12 cellular contexts compared by ENCODE assay signal in the genomic region with DNA sequence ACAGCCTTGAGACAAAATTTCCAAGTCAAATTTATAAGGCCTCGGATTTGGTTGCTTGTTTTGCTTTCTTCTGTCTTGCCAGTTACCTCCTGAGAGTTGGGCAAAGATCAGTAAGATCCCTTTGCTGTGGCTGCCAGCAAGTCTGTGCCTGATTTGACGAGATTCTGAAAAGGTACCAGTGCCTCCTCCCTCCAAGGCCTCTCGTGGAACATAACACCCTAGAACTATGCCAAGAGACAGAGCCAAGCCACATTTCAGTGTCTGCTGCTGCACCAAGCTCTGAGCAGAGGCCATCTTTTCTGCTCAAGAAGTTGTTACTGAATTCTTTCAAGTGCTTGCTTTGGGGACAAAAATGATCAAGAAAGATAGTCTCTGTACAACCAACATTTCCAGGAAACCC.
DNase-seq lines count a peak whose midpoint lies in the region; ATAC-seq lines count a peak whose summit lies in the region.
"Had no signal": no experiment of that assay in that cellular context is flagged by ENCODE, and none has a peak within 500 bp of the region (broad histone marks: within the 10 kb centered on the region; RNA-seq: fewer than 3 reads in every experiment).

No MANE protein-coding gene starts in this region.

- H3K79me2 ChIP-seq in GM23248 (ENCODE audit: insufficient read depth) = no peaks in the 10 kb centered on the region

- DNase-seq in GM23248 = no peak
- peak; percentile 42 for DNase-seq in adipocyte (ENCODE audit: low read depth)
- peak in 1 of 3 donors; percentile 33 for DNase-seq in right cardiac atrium
- DNase-seq in T-helper 2 cell treated with Interferon-gamma antibody and Interleukin-4, amounts not matched to agents 5 μg/mL and 100 μg/mL, for 36 hours (ENCODE audit: low spot score) = no peak
- no peak for DNase-seq in DMS79 (lab: John Stamatoyannopoulos, UW)

- peaks cover 7% of the 10 kb centered on the region for H3K4me1 ChIP-seq in GM23248 (ENCODE audit: insufficient read depth)
- peaks cover 29% of the 10 kb centered on the region for H3K4me1 ChIP-seq in adipocyte (ENCODE audit: control insufficient read depth, insufficient read depth, low read length)
- H3K4me1 ChIP-seq in right cardiac atrium (ENCODE audit: control insufficient read depth, insufficient read depth, low read length) = peaks cover 3% of the 10 kb centered on the region
- H3K4me1 ChIP-seq in rectal smooth muscle tissue (ENCODE audit: control insufficient read depth, insufficient read depth, low read length) = peaks cover 9% of the 10 kb centered on the region

- H3K9ac ChIP-seq in GM23248 (peak overlapping the region; percentile 59; the same call in 1 of the 2 replicates), adipocyte (ENCODE audit: low read length) (peak overlapping the region; percentile 34), rectal smooth muscle tissue (ENCODE audit: low read length) (no peak overlapping the region)

- no peaks in the 10 kb centered on the region for H4K20me1 ChIP-seq in GM23248 (ENCODE audit: insufficient read depth)

- no peak overlapping the region for H3K27ac Mint-ChIP-seq in T-helper 2 cell treated with Interferon-gamma antibody and Interleukin-4, amounts not matched to agents 5 μg/mL and 100 μg/mL, for 36 hours
- H3K27ac Mint-ChIP-seq: activated T-cell treated with anti-CD3 and anti-CD28 coated beads, Interleukin-2, amount 50 U/mL, for 72 hours; memory B cell; stimulated activated naive CD8-positive, alpha-beta T cell treated with anti-CD3 and anti-CD28 coated beads, Interleukin-15, Interleukin-2, amounts not matched to agents 100 ng/mL and 50 ng/mL, for 24 hours had no signal

- intact Hi-C loops in right cardiac atrium (cut with DNase I) = loop anchor here (2.0 to 10.0 kb wide), 3 partner anchors 233 to 237 kb away; no protein-coding TSS in a partner anchor

- H3K4me3 Mint-ChIP-seq in T-helper 2 cell treated with Interferon-gamma antibody and Interleukin-4, amounts not matched to agents 5 μg/mL and 100 μg/mL, for 36 hours = no peak overlapping the region
- H3K4me3 Mint-ChIP-seq: activated T-cell treated with anti-CD3 and anti-CD28 coated beads, Interleukin-2, amount 50 U/mL, for 72 hours; memory B cell; stimulated activated naive CD8-positive, alpha-beta T cell treated with anti-CD3 and anti-CD28 coated beads, Interleukin-15, Interleukin-2, amounts not matched to agents 100 ng/mL and 50 ng/mL, for 24 hours had no signal

- H3K36me3 Mint-ChIP-seq in T-helper 2 cell treated with Interferon-gamma antibody and Interleukin-4, amounts not matched to agents 5 μg/mL and 100 μg/mL, for 36 hours (ENCODE audit: low read depth) = no peaks in the 10 kb centered on the region

- H3K27me3 ChIP-seq in GM23248 (replicated peaks; ENCODE audit: insufficient read depth) (no peaks in the 10 kb centered on the region), adipocyte (replicated peaks; ENCODE audit: control insufficient read depth, insufficient read depth, low read length) (no peaks in the 10 kb centered on the region), right cardiac atrium (ENCODE audit: control insufficient read depth, insufficient read depth) (no peaks in the 10 kb centered on the region), rectal smooth muscle tissue (ENCODE audit: control insufficient read depth, insufficient read depth, low read length) (no peaks in the 10 kb centered on the region)

- in situ Hi-C loops in GM23248 (cut with MboI) = loop anchor here (10.0 kb wide), 1 partner anchor 233 kb away; no protein-coding TSS in a partner anchor

- WGBS in GM23248 (ENCODE audit: low coverage in 1 of 2, low lambda C conversion rate in 2 of 2, missing lambda C conversion rate in 2 of 2), 2 experiments = 68 to 83% methylated on average over 3 of the region's 3 CpGs
- WGBS in right cardiac atrium = 49% methylated on average over 3 of the region's 3 CpGs

- no peaks in the 10 kb centered on the region for H3K9me3 Mint-ChIP-seq in T-helper 2 cell treated with Interferon-gamma antibody and Interleukin-4, amounts not matched to agents 5 μg/mL and 100 μg/mL, for 36 hours
- H3K9me3 Mint-ChIP-seq: activated T-cell treated with anti-CD3 and anti-CD28 coated beads, Interleukin-2, amount 50 U/mL, for 72 hours; memory B cell; stimulated activated naive CD8-positive, alpha-beta T cell treated with anti-CD3 and anti-CD28 coated beads, Interleukin-15, Interleukin-2, amounts not matched to agents 100 ng/mL and 50 ng/mL, for 24 hours had no signal

- no peak overlapping the region for H3K27ac ChIP-seq in GM23248
- H3K27ac ChIP-seq in right cardiac atrium (ENCODE audit: low read length) = no peak overlapping the region
- H3K27ac ChIP-seq in rectal smooth muscle tissue (ENCODE audit: low read depth, low read length) = peak overlapping the region; percentile 61

- no peaks in the 10 kb centered on the region for H3K36me3 ChIP-seq in GM23248 (ENCODE audit: low read depth)
- no peaks in the 10 kb centered on the region for H3K36me3 ChIP-seq in adipocyte (ENCODE audit: control insufficient read depth, insufficient read depth, low read length, severe bottlenecking)
- no peaks in the 10 kb centered on the region for H3K36me3 ChIP-seq in rectal smooth muscle tissue (ENCODE audit: control insufficient read depth, insufficient read depth, low read length)

- no peaks in the 10 kb centered on the region for H3K27me3 Mint-ChIP-seq in T-helper 2 cell treated with Interferon-gamma antibody and Interleukin-4, amounts not matched to agents 5 μg/mL and 100 μg/mL, for 36 hours (ENCODE audit: low read depth)
- H3K27me3 Mint-ChIP-seq: memory B cell; stimulated activated naive CD8-positive, alpha-beta T cell treated with anti-CD3 and anti-CD28 coated beads, Interleukin-15, Interleukin-2, amounts not matched to agents 100 ng/mL and 50 ng/mL, for 24 hours had no signal

- H3F3A ChIP-seq in GM23248 (ENCODE audit: insufficient read depth) = 0 out of 2 replicates have a peak, but pooled peaks cover 5% of the 10 kb centered on the region

- ATAC-seq in right cardiac atrium = peak; percentile 70 to 80
- ATAC-seq in GM18498 (IDR thresholded peaks at IDR 0.05; ENCODE audit: unreplicated experiment) = no peak
- ATAC-seq in GM18511 (IDR thresholded peaks at IDR 0.05; ENCODE audit: unreplicated experiment) = no peak

- no peaks in the 10 kb centered on the region for H3K4me1 Mint-ChIP-seq in T-helper 2 cell treated with Interferon-gamma antibody and Interleukin-4, amounts not matched to agents 5 μg/mL and 100 μg/mL, for 36 hours (ENCODE audit: low read depth)

- no peaks in the 10 kb centered on the region for H3K9me2 ChIP-seq in GM23248 (ENCODE audit: insufficient read depth)

- peak overlapping the region; percentile 77 for H3K4me2 ChIP-seq in GM23248 (ENCODE audit: unreplicated experiment)

- 0 out of 2 replicates have a peak overlapping the region, but pooled peaks have one; percentile 65 for H2AFZ ChIP-seq in GM23248

- H3K4me3 ChIP-seq in GM23248 (no peak overlapping the region), adipocyte (ENCODE audit: low read length) (peak overlapping the region; percentile 39), right cardiac atrium (ENCODE audit: low read length) (no peak overlapping the region), rectal smooth muscle tissue (ENCODE audit: low read length) (no peak overlapping the region)
- H3K4me3 ChIP-seq: GM12878 had no signal

- H3K9me3 ChIP-seq in GM23248 (ENCODE audit: low read depth) (no peaks in the 10 kb centered on the region), adipocyte (ENCODE audit: control insufficient read depth, low read length) (no peaks in the 10 kb centered on the region), right cardiac atrium (ENCODE audit: control insufficient read depth, low read length) (no peaks in the 10 kb centered on the region)

Comparison
In these comparisons a context has a peak if more than half of its experiments do, and no peak if none do; other contexts are left out.
1. ATAC-seq: peak in right cardiac atrium (2 of 2); none in GM18498 (single experiment) and GM18511 (single experiment).